8 cellular contexts compared by ENCODE assay signal in genomic region chr12:49674318-49674985, GRCh38. TPM values are rescaled to one million over a fixed set of nuclear protein-coding genes. Genes with fewer than 3 reads are reported as not detected.
DNase-seq lines count a peak whose midpoint lies in the region; ATAC-seq and TF ChIP-seq lines count a peak whose summit lies in the region.

No MANE protein-coding gene starts in this region.

- peak overlapping the region; percentile 46 for H3K56ac ChIP-seq in mesendoderm (ENCODE audit: low read length)

- intact Hi-C loops in activated CD4-positive, alpha-beta T cell treated with anti-CD3 and anti-CD28 coated beads, Interleukin-2, amount 10 ng/mL, durations not matched to agents 24 days and 14 days (cut with micrococcal nuclease) = loop anchor here (2.0 kb wide), 1 partner anchor 14 kb away; no protein-coding TSS in a partner anchor
- intact Hi-C loops in tibial artery (cut with DNase I; ENCODE audit: low total_unique reads) = loop anchor here (5.0 kb wide), 1 partner anchor 33 kb away; the partner anchor contains the start of gene FMNL3

- no CpG with 5 or more reads among the region's 4 CpGs for WGBS in mesendoderm (ENCODE audit: extremely low coverage, insufficient coverage, low lambda C conversion rate)

- H3K9me3 ChIP-seq in tibial artery = no peaks in the 10 kb centered on the region

- no peak overlapping the region for H3K4me2 ChIP-seq in mesendoderm (ENCODE audit: low read length)

- peaks cover 9% of the 10 kb centered on the region for H3K36me3 Mint-ChIP-seq in activated CD4-positive, alpha-beta T cell treated with anti-CD3 and anti-CD28 coated beads, Interleukin-2, amount 10 ng/mL, durations not matched to agents 24 days and 14 days (ENCODE audit: low read depth)

- no peak for ATAC-seq in GM18861 (IDR thresholded peaks at IDR 0.05; ENCODE audit: unreplicated experiment)

- no peak for TF ChIP-seq CTCF in coronary artery (IDR thresholded peaks at IDR 0.05)
- no peak for TF ChIP-seq CTCF in tibial artery (IDR thresholded peaks at IDR 0.05)

- DNase-seq in activated CD4-positive, alpha-beta T cell treated with anti-CD3 and anti-CD28 coated beads, Interleukin-2, amount 10 ng/mL, durations not matched to agents 24 days and 14 days = no peak
- no peak for DNase-seq in activated CD4-positive, alpha-beta T cell treated with anti-CD3 and anti-CD28 coated beads, Interleukin-2, amount 50 U/mL, for 1 hour
- DNase-seq in coronary artery (ENCODE audit: low spot score) (no peak), mesendoderm (no peak), tibial artery (no peak), NCI-H2171 treated with DMSO at 0.1 percent for 48 hours (lab: John Stamatoyannopoulos, UW) (no peak), midbrain (lab: John Stamatoyannopoulos, UW) (no peak)

- H3K4me3 Mint-ChIP-seq in activated CD4-positive, alpha-beta T cell treated with anti-CD3 and anti-CD28 coated beads, Interleukin-2, amount 10 ng/mL, durations not matched to agents 24 days and 14 days = peak overlapping the region; percentile 27

- no peak overlapping the region for H2BK120ac ChIP-seq in mesendoderm (ENCODE audit: low read depth, low read length)

- no peak overlapping the region for H3K23ac ChIP-seq in mesendoderm (ENCODE audit: low read length)

- H3K4me1 ChIP-seq in mesendoderm (ENCODE audit: control insufficient read depth, low read depth, low read length) (peaks cover 10% of the 10 kb centered on the region), tibial artery (peaks cover 0 to 55% (median 50%) of the 10 kb centered on the region in 4 donors)

- H3K27me3 Mint-ChIP-seq in activated CD4-positive, alpha-beta T cell treated with anti-CD3 and anti-CD28 coated beads, Interleukin-2, amount 10 ng/mL, durations not matched to agents 24 days and 14 days = no peaks in the 10 kb centered on the region

- H3K27ac ChIP-seq in coronary artery (peak overlapping the region; percentile 88 to 92), mesendoderm (ENCODE audit: low read depth, low read length) (no peak overlapping the region), tibial artery (peak overlapping the region; percentile 82 to 97)

- no peaks in the 10 kb centered on the region for H3K9me3 Mint-ChIP-seq in activated CD4-positive, alpha-beta T cell treated with anti-CD3 and anti-CD28 coated beads, Interleukin-2, amount 10 ng/mL, durations not matched to agents 24 days and 14 days

- H3K4me1 Mint-ChIP-seq in activated CD4-positive, alpha-beta T cell treated with anti-CD3 and anti-CD28 coated beads, Interleukin-2, amount 10 ng/mL, durations not matched to agents 24 days and 14 days = peaks cover 69% of the 10 kb centered on the region

- H3K27me3 ChIP-seq in mesendoderm (ENCODE audit: insufficient read depth, low read length, poor library complexity) (no peaks in the 10 kb centered on the region), tibial artery (no peaks in the 10 kb centered on the region)

- H4K5ac ChIP-seq in mesendoderm (ENCODE audit: low read length) = no peak overlapping the region

- peaks cover 4% of the 10 kb centered on the region for H3K79me2 ChIP-seq in mesendoderm (ENCODE audit: control insufficient read depth, insufficient read depth, low read length)

- H3K4ac ChIP-seq in mesendoderm (ENCODE audit: low read depth, low read length) = no peak overlapping the region

- H2AK5ac ChIP-seq in mesendoderm (ENCODE audit: low read length) = peak overlapping the region; percentile 29

- peak overlapping the region; percentile 91 for H3K27ac Mint-ChIP-seq in activated CD4-positive, alpha-beta T cell treated with anti-CD3 and anti-CD28 coated beads, Interleukin-2, amount 10 ng/mL, durations not matched to agents 24 days and 14 days

- H2BK15ac ChIP-seq in mesendoderm (replicated peaks; ENCODE audit: low read depth) = no peak overlapping the region

- peak overlapping the region; percentile 38 for H3K9ac ChIP-seq in mesendoderm (ENCODE audit: low read length)

- H3K18ac ChIP-seq in mesendoderm (ENCODE audit: low read length) = no peak overlapping the region

- no peak overlapping the region for H4K8ac ChIP-seq in mesendoderm (ENCODE audit: low read depth, low read length)

- H3K79me1 ChIP-seq in mesendoderm (ENCODE audit: low read length) = peaks cover 20% of the 10 kb centered on the region

- H3K4me3 ChIP-seq in coronary artery (peak overlapping the region; percentile 21), mesendoderm (ENCODE audit: low read length) (no peak overlapping the region), tibial artery (no peak overlapping the region)

- H2BK5ac ChIP-seq in mesendoderm (ENCODE audit: low read length) = no peak overlapping the region

- H3K36me3 ChIP-seq in mesendoderm (ENCODE audit: control insufficient read depth, insufficient read depth, low read length) (no peaks in the 10 kb centered on the region), tibial artery (no peaks in the 10 kb centered on the region)

RNA-seq across cellular contexts. Expression of gene FMNL3, which starts 32.8 kb away (rescaled TPM):
- total RNA-seq in activated CD4-positive, alpha-beta T cell treated with anti-CD3 and anti-CD28 coated beads, Interleukin-2, amount 10 ng/mL, durations not matched to agents 24 days and 14 days = 39.1 and 39.8 TPM in 2 replicates
- 11.1 TPM for polyA plus RNA-seq in mesendoderm (2013, experiment 1 of 2)
- polyA plus RNA-seq in mesendoderm (2013, experiment 2 of 2) = 11.3 TPM

RNA-seq across cellular contexts. Expression of gene PRPF40B, which starts 51.1 kb away (rescaled TPM):
- 12.3 and 12.7 TPM in 2 replicates for total RNA-seq in activated CD4-positive, alpha-beta T cell treated with anti-CD3 and anti-CD28 coated beads, Interleukin-2, amount 10 ng/mL, durations not matched to agents 24 days and 14 days
- 4.3 TPM for polyA plus RNA-seq in mesendoderm (2013, experiment 1 of 2)
- polyA plus RNA-seq in mesendoderm (2013, experiment 2 of 2) = 4.5 TPM
